In genomic region chr1:26739251-26739914, GRCh38 we compare ENCODE assay signal across 17 cellular contexts. TPM values are rescaled to one million over a fixed set of nuclear protein-coding genes. Genes with fewer than 3 reads are reported as not detected.
DNase-seq lines count a peak whose midpoint lies in the region; ATAC-seq, FAIRE-seq and TF ChIP-seq lines count a peak whose summit lies in the region.
"Had no signal": no experiment of that assay in that cellular context is flagged by ENCODE, and none has a peak within 500 bp of the region (broad histone marks: within the 10 kb centered on the region; RNA-seq: fewer than 3 reads in every experiment).

No MANE protein-coding gene starts in this region.

- H3K4me1 Mint-ChIP-seq in Caco-2 (ENCODE audit: low read depth, unreplicated experiment) (peaks cover 19% of the 10 kb centered on the region), mesothelial cell of epicardium (peaks cover 10% of the 10 kb centered on the region)

- DNase-seq in activated CD4-positive, alpha-beta T cell treated with anti-CD3 and anti-CD28 coated beads for 4 hours: peak; percentile 20 to 39
- no peak for DNase-seq in activated CD4-positive, alpha-beta T cell treated with anti-CD3 and anti-CD28 coated beads for 1 hour
- DNase-seq in Peyer's patch (no peak), GM12878 (ENCODE audit: low read depth, low spot score) (no peak), spleen (no peak), Caco-2 (no peak), NCI-H69 (lab: John Stamatoyannopoulos, UW) (no peak), mesothelial cell of epicardium (ENCODE audit: low spot score in 2 of 2, unreplicated experiment in 2 of 2) (no peak)
- DNase-seq: DMS79 treated with DMSO at 0.1 percent for 48 hours, hypothalamus, MV-4-11, NCI-H226, posterior cingulate gyrus had no signal

- H3K27me3 ChIP-seq in Peyer's patch (no peaks in the 10 kb centered on the region), GM12878 (replicated peaks in 1 of 2; ENCODE audit: control insufficient read depth in 2 of 2, insufficient read depth in 2 of 2, low read length in 1 of 2) (no peaks in the 10 kb centered on the region), spleen (replicated peaks in 1 of 7) (no peaks in the 10 kb centered on the region), Caco-2 (replicated peaks; ENCODE audit: control insufficient read depth, insufficient read depth, low read length) (no peaks in the 10 kb centered on the region)
- H3K27me3 ChIP-seq: cardiac muscle cell, suprapubic skin had no signal

- in situ Hi-C loops in GM12878 (cut with MboI): no loop called here

- no peak overlapping the region; the same call in 1 of the 2 replicates for H3K4me2 ChIP-seq in GM12878 (ENCODE audit: control insufficient read depth, insufficient read depth)
- H3K4me2 ChIP-seq: A549 had no signal

- H3K4me3 ChIP-seq in Peyer's patch (no peak overlapping the region), GM12878 (no peak overlapping the region), spleen (no peak overlapping the region), Caco-2 (ENCODE audit: low read depth, low read length) (no peak overlapping the region)
- H3K4me3 ChIP-seq: A549, cardiac muscle cell, suprapubic skin had no signal

- H3K27ac ChIP-seq in Peyer's patch (peak overlapping the region in 3 of 4 donors; percentile 13 to 62 (median 14)), GM12878 (ENCODE audit: control insufficient read depth, insufficient read depth) (peak overlapping the region; percentile 54), spleen (peak overlapping the region in 7 of 8 donors; percentile 9 to 94 (median 90))
- H3K27ac ChIP-seq: A549, suprapubic skin had no signal

- no peak overlapping the region for H2AFZ ChIP-seq in GM12878 (ENCODE audit: control insufficient read depth, low read depth, low read length)

- H3K9me3 Mint-ChIP-seq in Caco-2 (ENCODE audit: unreplicated experiment): no peaks in the 10 kb centered on the region
- H3K9me3 Mint-ChIP-seq in mesothelial cell of epicardium: no peaks in the 10 kb centered on the region

- peaks cover 0 to 65% (median 0%) of the 10 kb centered on the region in 3 donors for H3K36me3 ChIP-seq in Peyer's patch
- peaks cover 17 to 49% of the 10 kb centered on the region in 2 experiments for H3K36me3 ChIP-seq in GM12878 (ENCODE audit: control insufficient read depth in 2 of 2, insufficient read depth in 2 of 2, low read length in 1 of 2)
- H3K36me3 ChIP-seq in spleen: peaks cover 2 to 88% (median 58%) of the 10 kb centered on the region in 6 donors
- H3K36me3 ChIP-seq in Caco-2 (ENCODE audit: control insufficient read depth, insufficient read depth, low read length): peaks cover 1% of the 10 kb centered on the region; the same call in 1 of the 2 replicates

- H4K20me1 ChIP-seq in GM12878 (ENCODE audit: control insufficient read depth, insufficient read depth): no peaks in the 10 kb centered on the region

- no peak for FAIRE-seq in GM12878 (lab: Jason Lieb, UNC)
- FAIRE-seq: A549 had no signal

- no peak for TF ChIP-seq RAD21 in GM12878 (IDR thresholded peaks at IDR 0.05; ENCODE audit: insufficient read depth, low read depth, low read length)

- no peak overlapping the region for H3K9ac ChIP-seq in GM12878 (ENCODE audit: control insufficient read depth, insufficient read depth, low read length)

- 30% methylated on average over 4 of the region's 4 CpGs for WGBS in GM12878 (ENCODE audit: insufficient coverage, insufficient replicate concordance, low lambda C conversion rate, missing lambda C conversion rate)
- WGBS in spleen, 5 donors: 50 to 59% (median 57%) methylated on average over 4 of the region's 4 CpGs

- H3K4me3 Mint-ChIP-seq in Caco-2 (ENCODE audit: unreplicated experiment) (no peak overlapping the region), mesothelial cell of epicardium (no peak overlapping the region)

- SMC1A ChIA-PET in GM12878 (lab: Charles Lee; ENCODE audit: uncharacterized antibody, unreplicated experiment): interaction anchor here (1.2 to 11.2 kb wide), 3 partner anchors 12 to 39 kb away, joined by 3 to 135 read pairs (median 5); no protein-coding TSS in a partner anchor

- TF ChIP-seq POLR2A in Peyer's patch (IDR thresholded peaks at IDR 0.05): no peak
- TF ChIP-seq POLR2A in GM12878 (IDR thresholded peaks at IDR 0.05; ENCODE audit: low read depth, low read length): no peak
- TF ChIP-seq POLR2A in spleen (IDR thresholded peaks at IDR 0.05): no peak

- RAD21 ChIA-PET in GM12878 (lab: Charles Lee; ENCODE audit: unreplicated experiment): interaction anchor here (1.6 kb wide), 1 partner anchor 15 kb away, joined by 3 read pairs; no protein-coding TSS in a partner anchor

- peaks cover 53% of the 10 kb centered on the region for H3K79me2 ChIP-seq in GM12878 (ENCODE audit: control insufficient read depth, insufficient read depth, low read length)

- H3K27ac Mint-ChIP-seq in Caco-2 (ENCODE audit: unreplicated experiment) (no peak overlapping the region), mesothelial cell of epicardium (no peak overlapping the region)

- BruUV-seq in GM12878 (replicated peaks; lab: Mats Ljungman, UMichigan) (no TSS peak), Caco-2 (replicated peaks; lab: Mats Ljungman, UMichigan) (no TSS peak)

- CTCF ChIA-PET in GM12878 (lab: Yijun Ruan, JAX) (interaction anchor here (1.3 to 1.9 kb wide), 2 partner anchors 38 to 49 kb away, joined by 3 to 5 read pairs; partner anchors contain the start of gene PIGV), Caco-2 (lab: Charles Lee) (interaction anchor here (0.7 to 1.2 kb wide), 2 partner anchors 46 to 227 kb away, joined by 4 to 7 read pairs; no protein-coding TSS in a partner anchor)

- H3K4me1 ChIP-seq in Peyer's patch: peaks cover 0 to 17% (median 12%) of the 10 kb centered on the region in 4 donors
- peaks cover 54% of the 10 kb centered on the region for H3K4me1 ChIP-seq in GM12878 (ENCODE audit: control insufficient read depth, insufficient read depth, low read length)
- H3K4me1 ChIP-seq in spleen: peaks cover 37 to 92% (median 73%) of the 10 kb centered on the region in 6 donors
- no peaks in the 10 kb centered on the region; the same call in 1 of the 2 replicates for H3K4me1 ChIP-seq in Caco-2

- TF ChIP-seq CTCF in Peyer's patch (IDR thresholded peaks at IDR 0.05): no peak
- no peak for TF ChIP-seq CTCF in GM12878 (IDR thresholded peaks at IDR 0.05 in 2 of 3, conservative IDR thresholded peaks at IDR 0.05 in 1 of 3; ENCODE audit: control insufficient read depth in 2 of 3, extremely low read depth in 1 of 3, insufficient read depth in 1 of 3, low read depth in 3 of 3, low read length in 3 of 3)
- no peak for TF ChIP-seq CTCF in spleen (IDR thresholded peaks at IDR 0.05 in 8 of 11, conservative IDR thresholded peaks at IDR 0.05 in 3 of 11)
- TF ChIP-seq CTCF in Caco-2 (IDR thresholded peaks at IDR 0.05; ENCODE audit: insufficient read depth in 1 of 2, low read depth in 1 of 2, low read length in 1 of 2, severe bottlenecking in 1 of 2, unreplicated experiment in 1 of 2): no peak
- TF ChIP-seq CTCF in mesothelial cell of epicardium (IDR thresholded peaks at IDR 0.05; ENCODE audit: unreplicated experiment): no peak

- intact Hi-C loops in GM12878 (cut with micrococcal nuclease; ENCODE audit: unreplicated experiment) (no loop called here), spleen (cut with DNase I; ENCODE audit: low total_unique reads) (no loop called here), Caco-2 (cut with micrococcal nuclease; ENCODE audit: unreplicated experiment) (no loop called here)

- H3K36me3 Mint-ChIP-seq in Caco-2 (ENCODE audit: insufficient read depth, unreplicated experiment): peaks cover 58% of the 10 kb centered on the region
- peaks cover 35% of the 10 kb centered on the region for H3K36me3 Mint-ChIP-seq in mesothelial cell of epicardium

- TF ChIP-seq EP300 in GM12878 (IDR thresholded peaks at IDR 0.05; ENCODE audit: borderline replicate concordance in 1 of 2, control insufficient read depth in 1 of 2, low read depth in 2 of 2, low read length in 2 of 2): no peak

- POLR2A ChIA-PET in GM12878 (lab: Charles Lee) (interaction anchor here (1.3 kb wide), 2 partner anchors 16 to 41 kb away, joined by 4 to 6 read pairs; no protein-coding TSS in a partner anchor), Caco-2 (lab: Charles Lee) (no interaction called here)

- no peaks in the 10 kb centered on the region for H3K9me3 ChIP-seq in Peyer's patch
- H3K9me3 ChIP-seq in GM12878 (replicated peaks; ENCODE audit: control insufficient read depth, insufficient read depth, low read length): no peaks in the 10 kb centered on the region
- H3K9me3 ChIP-seq in spleen: no peaks in the 10 kb centered on the region
- H3K9me3 ChIP-seq in Caco-2: no peaks in the 10 kb centered on the region
- H3K9me3 ChIP-seq: A549, suprapubic skin had no signal

- ATAC-seq in GM12878: no peak
- ATAC-seq: A549, Panc1 had no signal

- H3K27me3 Mint-ChIP-seq in Caco-2 (ENCODE audit: insufficient read depth, unreplicated experiment) (no peaks in the 10 kb centered on the region), mesothelial cell of epicardium (ENCODE audit: low read depth) (no peaks in the 10 kb centered on the region)

RNA-seq across cellular contexts. Expression of gene ARID1A, which starts 43.6 kb away (rescaled TPM):
- total RNA-seq in Peyer's patch (10 to 100 TPM; 49.4 to 90.8 (median 66.8) TPM), GM12878 (2014; rRNA removed) (20.5 and 24.3 TPM in 2 replicates), GM12878 (2014; rRNA removed; fragmentation: Illumina TruSeq; extraction: Trizol) (22.7 and 23.6 TPM in 2 replicates), GM12878 (2021) (93.4 and 98.0 TPM in 2 replicates), spleen (100 to 1,000 TPM in 3 of 7 donors, 10 to 100 TPM in 4; 86.0 to 121 (median 97.4) TPM), Caco-2 (2022) (66.5 and 73.3 TPM in 2 replicates), mesothelial cell of epicardium (144 to 160 TPM (median 149 TPM) in 3 replicates)
- total RNA-seq in GM12878 (2013; cell fraction: nucleolus; rRNA removed): 132 and 155 TPM in 2 replicates
- 28.6 TPM for polyA plus RNA-seq in GM12878 (2011; ENCODE audit: low read depth)
- polyA plus RNA-seq in GM12878 (2011; rRNA removed) (9.4 and 13.1 TPM in 2 replicates), GM12878 (2014; fragmentation: Illumina TruSeq; extraction: Trizol) (59.0 and 75.1 TPM in 2 replicates), GM12878 (2014; fragmentation: Nextera tagmentation; extraction: Ambion mirVana) (10 to 100 TPM in 1 of 2 experiments, 1 to 10 TPM in 1; 10.0 to 24.5 TPM), GM12878 (2014; rRNA removed) (41.6 and 57.8 TPM in 2 replicates), GM12878 (2016; fragmentation: Nextera tagmentation; extraction: Ambion mirVana) (10 to 100 TPM; 22.2 to 22.8 TPM), spleen (10 to 100 TPM in 2 of 3 donors, 1 to 10 TPM in 1; 9.8 to 24.2 (median 14.6) TPM)
- polyA plus RNA-seq in GM12878 (2011; cell fraction: cytosol; rRNA removed): 18.8 and 23.5 TPM in 2 replicates
- polyA plus RNA-seq in GM12878 (2011; cell fraction: nucleus; rRNA removed): 49.4 and 77.8 TPM in 2 replicates
- polyA plus RNA-seq in GM12878 (2012): 44.5 and 51.6 TPM in 2 replicates
- polyA minus RNA-seq in GM12878 (2011; rRNA and poly(A)+ RNA removed): 31.7 and 33.9 TPM in 2 replicates
- 29.7 and 37.3 TPM in 2 replicates for polyA minus RNA-seq in GM12878 (2011; cell fraction: cytosol; rRNA and poly(A)+ RNA removed)
- polyA minus RNA-seq in GM12878 (2011; cell fraction: nucleus; rRNA and poly(A)+ RNA removed): 18.1 and 41.5 TPM in 2 replicates

RNA-seq across cellular contexts. Expression of gene PIGV, which starts 48.4 kb away (rescaled TPM):
- 10 to 100 TPM in 3 of 4 donors, 1 to 10 TPM in 1; 9.9 to 24.5 (median 18.1) TPM for total RNA-seq in Peyer's patch
- 25.1 and 27.4 TPM in 2 replicates for total RNA-seq in GM12878 (2013; cell fraction: nucleolus; rRNA removed)
- total RNA-seq in GM12878 (2014; rRNA removed): 13.5 and 15.4 TPM in 2 replicates
- 10.9 and 11.1 TPM in 2 replicates for total RNA-seq in GM12878 (2014; rRNA removed; fragmentation: Illumina TruSeq; extraction: Trizol)
- total RNA-seq in GM12878 (2021): 10.4 and 10.7 TPM in 2 replicates
- polyA plus RNA-seq in GM12878 (2011; ENCODE audit: low read depth): 8.8 TPM
- polyA plus RNA-seq in GM12878 (2011; rRNA removed): 11.0 and 17.3 TPM in 2 replicates
- polyA plus RNA-seq in GM12878 (2011; cell fraction: cytosol; rRNA removed): 18.7 and 19.3 TPM in 2 replicates
- 14.3 and 16.5 TPM in 2 replicates for polyA plus RNA-seq in GM12878 (2011; cell fraction: nucleus; rRNA removed)
- 12.6 and 14.0 TPM in 2 replicates for polyA plus RNA-seq in GM12878 (2012)
- polyA plus RNA-seq in GM12878 (2014; fragmentation: Illumina TruSeq; extraction: Trizol): 10.4 and 11.2 TPM in 2 replicates
- 10 to 100 TPM in 1 of 2 experiments, 1 to 10 TPM in 1; 8.8 to 12.8 TPM for polyA plus RNA-seq in GM12878 (2014; fragmentation: Nextera tagmentation; extraction: Ambion mirVana)
- 8.0 and 9.8 TPM in 2 replicates for polyA plus RNA-seq in GM12878 (2014; rRNA removed)
- 10 to 100 TPM; 15.8 to 18.1 TPM for polyA plus RNA-seq in GM12878 (2016; fragmentation: Nextera tagmentation; extraction: Ambion mirVana)
- polyA minus RNA-seq in GM12878 (2011; rRNA and poly(A)+ RNA removed): 17.5 and 26.6 TPM in 2 replicates
- polyA minus RNA-seq in GM12878 (2011; cell fraction: cytosol; rRNA and poly(A)+ RNA removed): 4.3 and 5.8 TPM in 2 replicates
- 11.5 and 19.5 TPM in 2 replicates for polyA minus RNA-seq in GM12878 (2011; cell fraction: nucleus; rRNA and poly(A)+ RNA removed)
- total RNA-seq in spleen: 10 to 100 TPM in 6 of 7 donors, 1 to 10 TPM in 1; 8.1 to 21.8 (median 12.5) TPM
- 1 to 10 TPM; 4.8 to 6.6 (median 5.2) TPM for polyA plus RNA-seq in spleen
- 10.0 and 12.3 TPM in 2 replicates for total RNA-seq in Caco-2 (2022)
- total RNA-seq in mesothelial cell of epicardium: 10.7 to 14.0 TPM (median 13.1 TPM) in 3 replicates

Comparison
In these comparisons a context has a peak if more than half of its experiments do, and no peak if none do; other contexts are left out.
1. DNase-seq: peak in activated CD4-positive, alpha-beta T cell treated with anti-CD3 and anti-CD28 coated beads for 4 hours (2 of 2); none in activated CD4-positive, alpha-beta T cell treated with anti-CD3 and anti-CD28 coated beads for 1 hour (single experiment), Peyer's patch (0 of 3), GM12878 (single experiment), spleen (single experiment), Caco-2 (0 of 2), NCI-H69 (single experiment) and mesothelial cell of epicardium (0 of 2).
2. H3K27ac ChIP-seq: peak in every context shown above with its lines; median percentile 90 in spleen; 54 in GM12878; 14 in Peyer's patch.